10 cellular contexts compared by ENCODE assay signal in the genomic region with DNA sequence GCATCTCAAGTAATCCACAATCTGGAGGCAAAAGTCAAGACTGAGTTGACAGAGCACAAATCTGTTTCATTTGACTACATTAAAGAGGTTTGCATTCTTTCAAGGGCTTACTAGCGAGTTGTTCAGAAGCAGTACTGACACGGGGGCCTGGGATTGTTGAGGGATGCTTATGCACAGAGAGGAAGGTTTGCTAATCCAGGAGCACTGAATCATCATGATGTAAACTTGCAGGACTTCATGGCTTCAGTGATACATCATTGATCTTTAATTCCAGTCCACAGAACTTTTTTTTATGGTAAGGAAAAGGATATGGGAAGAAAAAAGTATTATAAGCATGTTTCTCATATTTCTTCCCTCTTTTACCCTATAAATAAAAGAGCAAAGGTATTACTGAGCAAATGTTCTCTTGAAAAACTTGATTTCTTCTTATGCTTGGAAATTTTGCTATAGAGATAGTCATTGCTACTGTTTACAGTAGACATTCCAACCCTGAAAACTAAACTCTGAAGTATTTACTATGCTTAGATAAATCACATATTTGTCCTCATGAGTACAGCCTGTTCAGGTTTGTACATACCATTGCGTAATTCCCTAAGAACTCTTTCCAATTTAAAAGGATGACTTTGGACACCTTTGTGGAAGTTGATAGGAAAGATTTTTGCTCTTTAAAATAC.
DNase-seq lines count a peak whose midpoint lies in the region; ATAC-seq and TF ChIP-seq lines count a peak whose summit lies in the region.
"Had no signal": no experiment of that assay in that cellular context is flagged by ENCODE, and none has a peak within 500 bp of the region (broad histone marks: within the 10 kb centered on the region; RNA-seq: fewer than 3 reads in every experiment).

No MANE protein-coding gene starts in this region.

- H3K27me3 ChIP-seq in RWPE2 (ENCODE audit: insufficient read depth, poor library complexity, severe bottlenecking) (no peaks in the 10 kb centered on the region), gastrocnemius medialis (no peaks in the 10 kb centered on the region)

- H3K4me1 ChIP-seq in RWPE2 (ENCODE audit: insufficient read depth, poor library complexity, severe bottlenecking) (peaks cover 30% of the 10 kb centered on the region), gastrocnemius medialis (peaks cover 0 to 9% of the 10 kb centered on the region in 2 donors)

- in situ Hi-C loops in gastrocnemius medialis (cut with MboI; ENCODE audit: low sequenced_read_pairs in 4 of 4) = no loop called here

- POLR2A ChIA-PET in activated CD4-positive, alpha-beta T cell treated with anti-CD3 and anti-CD28 coated beads, Interleukin-2, amount 10 ng/mL, durations not matched to agents 7 days and 5 days (lab: Charles Lee) = no interaction called here

- H3K27ac ChIP-seq in RWPE2 (ENCODE audit: poor library complexity, severe bottlenecking) (peak overlapping the region; percentile 99), gastrocnemius medialis (peak overlapping the region in 1 of 4 donors; percentile 10)

- H3K36me3 ChIP-seq in RWPE2 (ENCODE audit: low read depth) (no peaks in the 10 kb centered on the region), gastrocnemius medialis (no peaks in the 10 kb centered on the region)

- H3K9me3 ChIP-seq in RWPE2 (ENCODE audit: severe bottlenecking) (no peaks in the 10 kb centered on the region), gastrocnemius medialis (no peaks in the 10 kb centered on the region)

- H3K4me3 ChIP-seq in RWPE2 (ENCODE audit: severe bottlenecking) = no peak overlapping the region
- no peak overlapping the region for H3K4me3 ChIP-seq in gastrocnemius medialis

- CTCF ChIA-PET in activated CD4-positive, alpha-beta T cell treated with anti-CD3 and anti-CD28 coated beads, Interleukin-2, amount 10 ng/mL, durations not matched to agents 7 days and 5 days (lab: Charles Lee) = interaction anchor here (0.6 kb wide), 1 partner anchor 176 kb away, joined by 4 read pairs; no protein-coding TSS in a partner anchor

- peak; percentile 99 for DNase-seq in ELR (ENCODE audit: low read depth)
- DNase-seq in RWPE2 (ENCODE audit: low spot score) = peak; percentile 80
- DNase-seq in fibroblast of the conjunctiva (ENCODE audit: low read depth) = peak; percentile 93
- no peak for DNase-seq in gastrocnemius medialis
- DNase-seq in activated CD4-positive, alpha-beta T cell treated with anti-CD3 and anti-CD28 coated beads, Interleukin-2, amount 10 ng/mL, durations not matched to agents 7 days and 5 days = no peak
- no peak for DNase-seq in GM20000 (ENCODE audit: low spot score)
- DNase-seq in NCI-H510A (lab: John Stamatoyannopoulos, UW) = no peak

- no peaks in the 10 kb centered on the region for H3K4me1 Mint-ChIP-seq in activated CD4-positive, alpha-beta T cell treated with anti-CD3 and anti-CD28 coated beads, Interleukin-2, amount 10 ng/mL, durations not matched to agents 7 days and 5 days

- no peaks in the 10 kb centered on the region for H3K27me3 Mint-ChIP-seq in activated CD4-positive, alpha-beta T cell treated with anti-CD3 and anti-CD28 coated beads, Interleukin-2, amount 10 ng/mL, durations not matched to agents 7 days and 5 days

- intact Hi-C loops in gastrocnemius medialis (cut with DNase I; ENCODE audit: low total_unique reads) = no loop called here

- H3K9me3 Mint-ChIP-seq in activated CD4-positive, alpha-beta T cell treated with anti-CD3 and anti-CD28 coated beads, Interleukin-2, amount 10 ng/mL, durations not matched to agents 7 days and 5 days = peaks cover 11% of the 10 kb centered on the region
- H3K9me3 Mint-ChIP-seq: natural killer cell treated with Interleukin-12 subunit alpha and Interleukin-12 subunit beta and Interleukin-15 and Interleukin-18, amount 100 ng/mL, for 72 hours had no signal

- H3K36me3 Mint-ChIP-seq in activated CD4-positive, alpha-beta T cell treated with anti-CD3 and anti-CD28 coated beads, Interleukin-2, amount 10 ng/mL, durations not matched to agents 7 days and 5 days (ENCODE audit: low read depth) = no peaks in the 10 kb centered on the region

- H3K27ac Mint-ChIP-seq in activated CD4-positive, alpha-beta T cell treated with anti-CD3 and anti-CD28 coated beads, Interleukin-2, amount 10 ng/mL, durations not matched to agents 7 days and 5 days = no peak overlapping the region
- H3K27ac Mint-ChIP-seq: natural killer cell treated with Interleukin-12 subunit alpha and Interleukin-12 subunit beta and Interleukin-15 and Interleukin-18, amount 100 ng/mL, for 72 hours; T-helper 1 cell treated with Interleukin-12 subunit alpha and Interleukin-12 subunit beta and Interleukin-4 antibody, amounts not matched to agents 30 μg/mL and 1 μg/mL, for 36 hours had no signal

- no peak for TF ChIP-seq CTCF in RWPE2 (IDR thresholded peaks at IDR 0.05; ENCODE audit: poor library complexity, severe bottlenecking)
- TF ChIP-seq CTCF in gastrocnemius medialis (IDR thresholded peaks at IDR 0.05 in 4 of 5, conservative IDR thresholded peaks at IDR 0.05 in 1 of 5) = no peak
- TF ChIP-seq CTCF in GM20000 (IDR thresholded peaks at IDR 0.05; ENCODE audit: extremely low read depth, missing control alignments) = no peak

- TF ChIP-seq POLR2A in gastrocnemius medialis (IDR thresholded peaks at IDR 0.05) = no peak

- H3K4me3 Mint-ChIP-seq in activated CD4-positive, alpha-beta T cell treated with anti-CD3 and anti-CD28 coated beads, Interleukin-2, amount 10 ng/mL, durations not matched to agents 7 days and 5 days = no peak overlapping the region
- H3K4me3 Mint-ChIP-seq: natural killer cell treated with Interleukin-12 subunit alpha and Interleukin-12 subunit beta and Interleukin-15 and Interleukin-18, amount 100 ng/mL, for 72 hours; T-helper 1 cell treated with Interleukin-12 subunit alpha and Interleukin-12 subunit beta and Interleukin-4 antibody, amounts not matched to agents 30 μg/mL and 1 μg/mL, for 36 hours had no signal

- ATAC-seq in RWPE2 (ENCODE audit: low read depth) (peak; percentile 92), gastrocnemius medialis (peak; percentile 65 to 85), HG03342 (IDR thresholded peaks at IDR 0.05; ENCODE audit: unreplicated experiment) (no peak)
- ATAC-seq: natural killer cell treated with Interleukin-12 subunit alpha and Interleukin-12 subunit beta and Interleukin-15 and Interleukin-18, amount 100 ng/mL, for 72 hours had no signal

Comparison
In these comparisons a context has a peak if more than half of its experiments do, and no peak if none do; other contexts are left out.
1. DNase-seq: peak in ELR (single experiment), RWPE2 (single experiment) and fibroblast of the conjunctiva (single experiment); none in gastrocnemius medialis (0 of 2), activated CD4-positive, alpha-beta T cell treated with anti-CD3 and anti-CD28 coated beads, Interleukin-2, amount 10 ng/mL, durations not matched to agents 7 days and 5 days (single experiment), GM20000 (single experiment) and NCI-H510A (single experiment).